ENCODE assay signal across 1 cellular context in genomic region chr12:66804555-66804954, GRCh38.
TF ChIP-seq lines count a peak whose summit lies in the region.

No MANE protein-coding gene starts in this region.

TF ChIP-seq in HEK293, 187 proteins besides CTCF, POLR2A, EP300 and RAD21 (continued from another document and continues in another):
- TF ChIP-seq ZNF274 (IDR thresholded peaks at IDR 0.05; ENCODE audit: low read length) (no peak), ZNF274 (tag by site-specific recombination; IDR thresholded peaks at IDR 0.05; ENCODE audit: borderline replicate concordance) (no peak), TCF7L2 (IDR thresholded peaks at IDR 0.05; ENCODE audit: borderline replicate concordance, low read depth, low read length) (no peak; the same call in 1 of the 2 replicates), KLF1 (tag by site-specific recombination; IDR thresholded peaks at IDR 0.05) (no peak; the same call in 1 of the 2 replicates), ZNF362 (tag by site-specific recombination; IDR thresholded peaks at IDR 0.05) (no peak), OSR2 (tag by site-specific recombination; IDR thresholded peaks at IDR 0.05) (peak; percentile 39; the same call in 1 of the 2 replicates), SP2 (tag by site-specific recombination; IDR thresholded peaks at IDR 0.05) (peak; percentile 13; the same call in 1 of the 2 replicates), ZNF660 (tag by site-specific recombination; IDR thresholded peaks at IDR 0.05) (peak; percentile 71), ZBTB48 (tag by site-specific recombination; IDR thresholded peaks at IDR 0.05) (no peak), PRDM2 (tag by site-specific recombination; IDR thresholded peaks at IDR 0.05; ENCODE audit: borderline replicate concordance) (no peak), ZSCAN23 (tag by site-specific recombination; IDR thresholded peaks at IDR 0.05) (no peak), HIC1 (tag by site-specific recombination; IDR thresholded peaks at IDR 0.05) (no peak), ZBTB6 (tag by site-specific recombination; IDR thresholded peaks at IDR 0.05) (peak; percentile 73), ZNF202 (tag by site-specific recombination; IDR thresholded peaks at IDR 0.05; ENCODE audit: borderline replicate concordance) (no peak), ZNF747 (tag by site-specific recombination; IDR thresholded peaks at IDR 0.05) (no peak), KLF8 (tag by site-specific recombination; IDR thresholded peaks at IDR 0.05) (peak; percentile 56; the same call in 1 of the 2 replicates), ZNF133 (tag by site-specific recombination; IDR thresholded peaks at IDR 0.05) (no peak), ZNF169 (tag by site-specific recombination; IDR thresholded peaks at IDR 0.05) (no peak), ZNF561 (tag by site-specific recombination; IDR thresholded peaks at IDR 0.05; ENCODE audit: borderline replicate concordance) (0 out of 2 replicates have a peak, but pooled peaks have one; percentile 33), ZNF184 (tag by site-specific recombination; IDR thresholded peaks at IDR 0.05) (no peak), PATZ1 (tag by site-specific recombination; IDR thresholded peaks at IDR 0.05) (peak; percentile 60; the same call in 1 of the 2 replicates), ZNF341 (tag by site-specific recombination; IDR thresholded peaks at IDR 0.05; ENCODE audit: low read depth) (no peak), ZNF558 (tag by site-specific recombination; IDR thresholded peaks at IDR 0.05) (0 out of 2 replicates have a peak, but pooled peaks have one; percentile 14), SCRT1 (tag by site-specific recombination; IDR thresholded peaks at IDR 0.05; ENCODE audit: borderline replicate concordance) (no peak), ZNF146 (tag by site-specific recombination; IDR thresholded peaks at IDR 0.05) (no peak), FEZF1 (tag by site-specific recombination; IDR thresholded peaks at IDR 0.05) (peak; percentile 24; the same call in 1 of the 2 replicates), HOXA7 (CRISPR knock-in tag; IDR thresholded peaks at IDR 0.05; ENCODE audit: borderline replicate concordance) (no peak), ZNF658 (tag by site-specific recombination; IDR thresholded peaks at IDR 0.05) (no peak), OVOL3 (tag by site-specific recombination; IDR thresholded peaks at IDR 0.05) (no peak)
- TF ChIP-seq, protein P1, sequence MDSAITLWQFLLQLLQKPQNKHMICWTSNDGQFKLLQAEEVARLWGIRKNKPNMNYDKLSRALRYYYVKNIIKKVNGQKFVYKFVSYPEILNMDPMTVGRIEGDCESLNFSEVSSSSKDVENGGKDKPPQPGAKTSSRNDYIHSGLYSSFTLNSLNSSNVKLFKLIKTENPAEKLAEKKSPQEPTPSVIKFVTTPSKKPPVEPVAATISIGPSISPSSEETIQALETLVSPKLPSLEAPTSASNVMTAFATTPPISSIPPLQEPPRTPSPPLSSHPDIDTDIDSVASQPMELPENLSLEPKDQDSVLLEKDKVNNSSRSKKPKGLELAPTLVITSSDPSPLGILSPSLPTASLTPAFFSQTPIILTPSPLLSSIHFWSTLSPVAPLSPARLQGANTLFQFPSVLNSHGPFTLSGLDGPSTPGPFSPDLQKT (IDR thresholded peaks at IDR 0.05; ENCODE audit: borderline replicate concordance, low read depth, low read length): no peak
- TF ChIP-seq, protein P2, sequence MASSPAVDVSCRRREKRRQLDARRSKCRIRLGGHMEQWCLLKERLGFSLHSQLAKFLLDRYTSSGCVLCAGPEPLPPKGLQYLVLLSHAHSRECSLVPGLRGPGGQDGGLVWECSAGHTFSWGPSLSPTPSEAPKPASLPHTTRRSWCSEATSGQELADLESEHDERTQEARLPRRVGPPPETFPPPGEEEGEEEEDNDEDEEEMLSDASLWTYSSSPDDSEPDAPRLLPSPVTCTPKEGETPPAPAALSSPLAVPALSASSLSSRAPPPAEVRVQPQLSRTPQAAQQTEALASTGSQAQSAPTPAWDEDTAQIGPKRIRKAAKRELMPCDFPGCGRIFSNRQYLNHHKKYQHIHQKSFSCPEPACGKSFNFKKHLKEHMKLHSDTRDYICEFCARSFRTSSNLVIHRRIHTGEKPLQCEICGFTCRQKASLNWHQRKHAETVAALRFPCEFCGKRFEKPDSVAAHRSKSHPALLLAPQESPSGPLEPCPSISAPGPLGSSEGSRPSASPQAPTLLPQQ (tag by site-specific recombination; IDR thresholded peaks at IDR 0.05): 0 out of 2 replicates have a peak, but pooled peaks have one; percentile 27
- TF ChIP-seq, protein P3, sequence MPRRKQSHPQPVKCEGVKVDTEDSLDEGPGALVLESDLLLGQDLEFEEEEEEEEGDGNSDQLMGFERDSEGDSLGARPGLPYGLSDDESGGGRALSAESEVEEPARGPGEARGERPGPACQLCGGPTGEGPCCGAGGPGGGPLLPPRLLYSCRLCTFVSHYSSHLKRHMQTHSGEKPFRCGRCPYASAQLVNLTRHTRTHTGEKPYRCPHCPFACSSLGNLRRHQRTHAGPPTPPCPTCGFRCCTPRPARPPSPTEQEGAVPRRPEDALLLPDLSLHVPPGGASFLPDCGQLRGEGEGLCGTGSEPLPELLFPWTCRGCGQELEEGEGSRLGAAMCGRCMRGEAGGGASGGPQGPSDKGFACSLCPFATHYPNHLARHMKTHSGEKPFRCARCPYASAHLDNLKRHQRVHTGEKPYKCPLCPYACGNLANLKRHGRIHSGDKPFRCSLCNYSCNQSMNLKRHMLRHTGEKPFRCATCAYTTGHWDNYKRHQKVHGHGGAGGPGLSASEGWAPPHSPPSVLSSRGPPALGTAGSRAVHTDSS (tag by site-specific recombination; IDR thresholded peaks at IDR 0.05): no peak
- TF ChIP-seq, protein P4, sequence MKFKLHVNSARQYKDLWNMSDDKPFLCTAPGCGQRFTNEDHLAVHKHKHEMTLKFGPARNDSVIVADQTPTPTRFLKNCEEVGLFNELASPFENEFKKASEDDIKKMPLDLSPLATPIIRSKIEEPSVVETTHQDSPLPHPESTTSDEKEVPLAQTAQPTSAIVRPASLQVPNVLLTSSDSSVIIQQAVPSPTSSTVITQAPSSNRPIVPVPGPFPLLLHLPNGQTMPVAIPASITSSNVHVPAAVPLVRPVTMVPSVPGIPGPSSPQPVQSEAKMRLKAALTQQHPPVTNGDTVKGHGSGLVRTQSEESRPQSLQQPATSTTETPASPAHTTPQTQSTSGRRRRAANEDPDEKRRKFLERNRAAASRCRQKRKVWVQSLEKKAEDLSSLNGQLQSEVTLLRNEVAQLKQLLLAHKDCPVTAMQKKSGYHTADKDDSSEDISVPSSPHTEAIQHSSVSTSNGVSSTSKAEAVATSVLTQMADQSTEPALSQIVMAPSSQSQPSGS (tag by site-specific recombination; IDR thresholded peaks at IDR 0.05; ENCODE audit: low read depth): no peak
- TF ChIP-seq, protein P5, sequence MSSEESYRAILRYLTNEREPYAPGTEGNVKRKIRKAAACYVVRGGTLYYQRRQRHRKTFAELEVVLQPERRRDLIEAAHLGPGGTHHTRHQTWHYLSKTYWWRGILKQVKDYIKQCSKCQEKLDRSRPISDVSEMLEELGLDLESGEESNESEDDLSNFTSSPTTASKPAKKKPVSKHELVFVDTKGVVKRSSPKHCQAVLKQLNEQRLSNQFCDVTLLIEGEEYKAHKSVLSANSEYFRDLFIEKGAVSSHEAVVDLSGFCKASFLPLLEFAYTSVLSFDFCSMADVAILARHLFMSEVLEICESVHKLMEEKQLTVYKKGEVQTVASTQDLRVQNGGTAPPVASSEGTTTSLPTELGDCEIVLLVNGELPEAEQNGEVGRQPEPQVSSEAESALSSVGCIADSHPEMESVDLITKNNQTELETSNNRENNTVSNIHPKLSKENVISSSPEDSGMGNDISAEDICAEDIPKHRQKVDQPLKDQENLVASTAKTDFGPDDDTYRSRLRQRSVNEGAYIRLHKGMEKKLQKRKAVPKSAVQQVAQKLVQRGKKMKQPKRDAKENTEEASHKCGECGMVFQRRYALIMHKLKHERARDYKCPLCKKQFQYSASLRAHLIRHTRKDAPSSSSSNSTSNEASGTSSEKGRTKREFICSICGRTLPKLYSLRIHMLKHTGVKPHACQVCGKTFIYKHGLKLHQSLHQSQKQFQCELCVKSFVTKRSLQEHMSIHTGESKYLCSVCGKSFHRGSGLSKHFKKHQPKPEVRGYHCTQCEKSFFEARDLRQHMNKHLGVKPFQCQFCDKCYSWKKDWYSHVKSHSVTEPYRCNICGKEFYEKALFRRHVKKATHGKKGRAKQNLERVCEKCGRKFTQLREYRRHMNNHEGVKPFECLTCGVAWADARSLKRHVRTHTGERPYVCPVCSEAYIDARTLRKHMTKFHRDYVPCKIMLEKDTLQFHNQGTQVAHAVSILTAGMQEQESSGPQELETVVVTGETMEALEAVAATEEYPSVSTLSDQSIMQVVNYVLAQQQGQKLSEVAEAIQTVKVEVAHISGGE (tag by site-specific recombination; conservative IDR thresholded peaks at IDR 0.05; ENCODE audit: low read depth): no peak
